Comparison of ENCODE assay signal across 16 cellular contexts in genomic region chr6:45924763-45925342, GRCh38.
DNase-seq lines count a peak whose midpoint lies in the region; ATAC-seq and TF ChIP-seq lines count a peak whose summit lies in the region.
"Had no signal": no experiment of that assay in that cellular context is flagged by ENCODE, and none has a peak within 500 bp of the region (broad histone marks: within the 10 kb centered on the region; RNA-seq: fewer than 3 reads in every experiment).

No MANE protein-coding gene starts in this region.

- H3K4me1 ChIP-seq in SK-N-SH (ENCODE audit: control insufficient read depth in 1 of 2, insufficient read depth in 2 of 2, low read depth in 1 of 2, low read length in 1 of 2) (0 out of 4 replicates have a peak, but pooled peaks cover 0 to 6% of the 10 kb centered on the region in 2 experiments), uterus (no peaks in the 10 kb centered on the region)

- H4K20me1 ChIP-seq in SK-N-SH (ENCODE audit: insufficient read depth), result no peaks in the 10 kb centered on the region

- CTCF ChIA-PET in activated CD4-positive, alpha-beta memory T cell treated with anti-CD3 and anti-CD28 coated beads for 36 hours (lab: Charles Lee), result interaction anchor here (0.7 to 4.0 kb wide), 6 partner anchors 210 to 1449 kb away, joined by 3 to 35 read pairs (median 3); no protein-coding TSS in a partner anchor
- CTCF ChIA-PET in activated CD4-positive, alpha-beta memory T cell treated with anti-CD3 and anti-CD28 coated beads, Interleukin-2, amount 10 ng/mL, durations not matched to agents 7 days and 5 days (lab: Charles Lee), result interaction anchor here (1.3 to 5.2 kb wide), 4 partner anchors 89 to 1449 kb away, joined by 4 to 36 read pairs (median 6); no protein-coding TSS in a partner anchor
- CTCF ChIA-PET in SK-N-SH (lab: Yijun Ruan, JAX), result interaction anchor here (1.4 kb wide), 1 partner anchor 1449 kb away, joined by 5 read pairs; no protein-coding TSS in a partner anchor

- POLR2A ChIA-PET in activated CD4-positive, alpha-beta memory T cell treated with anti-CD3 and anti-CD28 coated beads for 36 hours (lab: Charles Lee), result interaction anchor here (0.6 to 5.3 kb wide), 8 partner anchors 89 to 505 kb away, joined by 3 to 51 read pairs (median 6); no protein-coding TSS in a partner anchor
- POLR2A ChIA-PET in activated CD4-positive, alpha-beta memory T cell treated with anti-CD3 and anti-CD28 coated beads, Interleukin-2, amount 10 ng/mL, durations not matched to agents 7 days and 5 days (lab: Charles Lee), result interaction anchor here (0.8 to 2.5 kb wide), 3 partner anchors 88 to 339 kb away, joined by 3 to 9 read pairs (median 3); no protein-coding TSS in a partner anchor
- POLR2A ChIA-PET in SK-N-SH (lab: Yijun Ruan, JAX), result no interaction called here

- DNase-seq in activated CD4-positive, alpha-beta memory T cell treated with anti-CD3 and anti-CD28 coated beads for 36 hours, result no peak
- no peak for DNase-seq in activated CD4-positive, alpha-beta memory T cell treated with anti-CD3 and anti-CD28 coated beads, Interleukin-2, amount 10 ng/mL, durations not matched to agents 7 days and 5 days
- DNase-seq in SK-N-SH (no peak), hepatic stellate cell (ENCODE audit: low spot score) (peak; percentile 22), uterus (no peak), NCI-H774 (lab: John Stamatoyannopoulos, UW) (no peak), left colon (no peak)
- DNase-seq: NCI-H1417, NCI-H1930, NCI-H2171 treated with DMSO at 0.1 percent for 48 hours, NCI-H510A treated with DMSO at 0.1 percent for 48 hours had no signal

- no peak overlapping the region for H3K27ac ChIP-seq in SK-N-SH (ENCODE audit: low read depth in 2 of 2, low read length in 1 of 2)
- H3K27ac ChIP-seq in uterus, result no peak overlapping the region
- H3K27ac ChIP-seq: RWPE1 had no signal

- intact Hi-C loops in activated CD4-positive, alpha-beta memory T cell treated with anti-CD3 and anti-CD28 coated beads for 36 hours (cut with micrococcal nuclease), result loop anchor here (1.0 to 5.0 kb wide), 19 partner anchors 86 to 1282 kb away; partner anchors contain the start of gene SUPT3H
- intact Hi-C loops in uterus (cut with DNase I; ENCODE audit: low total_unique reads), result no loop called here
- intact Hi-C loops in left colon (cut with DNase I, micrococcal nuclease), result loop anchor here in 1 of 2 donors (10.0 kb wide), 1 partner anchor 1270 kb away; no protein-coding TSS in a partner anchor

- H3K27me3 ChIP-seq in SK-N-SH (ENCODE audit: insufficient read depth) (no peaks in the 10 kb centered on the region), uterus (no peaks in the 10 kb centered on the region)

- no peaks in the 10 kb centered on the region for H3K79me2 ChIP-seq in SK-N-SH (ENCODE audit: insufficient read depth)

- no peaks in the 10 kb centered on the region for H3K9me2 ChIP-seq in SK-N-SH

- H3K4me2 ChIP-seq in SK-N-SH, result peak overlapping the region; percentile 33; the same call in 1 of the 2 replicates

- no peak overlapping the region for H3K4me3 ChIP-seq in SK-N-SH (ENCODE audit: low read depth in 2 of 2, low read length in 1 of 2)
- no peak overlapping the region for H3K4me3 ChIP-seq in uterus
- H3K4me3 ChIP-seq: HAP-1 had no signal

- peaks cover 1% of the 10 kb centered on the region for H3K36me3 Mint-ChIP-seq in activated CD4-positive, alpha-beta memory T cell treated with anti-CD3 and anti-CD28 coated beads for 36 hours
- H3K36me3 Mint-ChIP-seq in activated CD4-positive, alpha-beta memory T cell treated with anti-CD3 and anti-CD28 coated beads, Interleukin-2, amount 10 ng/mL, durations not matched to agents 7 days and 5 days (ENCODE audit: low read depth), result no peaks in the 10 kb centered on the region
- H3K36me3 Mint-ChIP-seq in stimulated activated memory B cell treated with anti-CD40 and anti-IgM and Interleukin-4, amounts not matched to agents 10 μg/mL and 1 μg/mL and 100 μg/mL, for 72 hours, result no peaks in the 10 kb centered on the region
- H3K36me3 Mint-ChIP-seq: CD14-positive monocyte had no signal

- no peak for ATAC-seq in stimulated activated memory B cell treated with anti-CD40 and anti-IgM and Interleukin-4, amounts not matched to agents 10 μg/mL and 1 μg/mL and 100 μg/mL, for 72 hours
- no peak for ATAC-seq in left colon
- ATAC-seq: HepG2 had no signal

- peaks cover 52% of the 10 kb centered on the region for H3K4me1 Mint-ChIP-seq in activated CD4-positive, alpha-beta memory T cell treated with anti-CD3 and anti-CD28 coated beads for 36 hours (ENCODE audit: low read depth)
- peaks cover 56% of the 10 kb centered on the region for H3K4me1 Mint-ChIP-seq in activated CD4-positive, alpha-beta memory T cell treated with anti-CD3 and anti-CD28 coated beads, Interleukin-2, amount 10 ng/mL, durations not matched to agents 7 days and 5 days
- H3K4me1 Mint-ChIP-seq in stimulated activated memory B cell treated with anti-CD40 and anti-IgM and Interleukin-4, amounts not matched to agents 10 μg/mL and 1 μg/mL and 100 μg/mL, for 72 hours, result peaks cover 32% of the 10 kb centered on the region

- H3F3A ChIP-seq in SK-N-SH (replicated peaks; ENCODE audit: insufficient read depth), result no peaks in the 10 kb centered on the region

- peak overlapping the region; percentile 64; the same call in 1 of the 2 replicates for H2AFZ ChIP-seq in SK-N-SH (ENCODE audit: low read depth)

- TF ChIP-seq EP300 in SK-N-SH (IDR thresholded peaks at IDR 0.05; ENCODE audit: borderline replicate concordance in 1 of 2, low read depth in 1 of 2, low read length in 1 of 2), result no peak

- TF ChIP-seq POLR2A in uterus (IDR thresholded peaks at IDR 0.05), result no peak

- H3K9ac ChIP-seq in SK-N-SH, result no peak overlapping the region

- no peak for TF ChIP-seq RAD21 in SK-N-SH (IDR thresholded peaks at IDR 0.05; ENCODE audit: low read length)

- H3K27me3 Mint-ChIP-seq in activated CD4-positive, alpha-beta memory T cell treated with anti-CD3 and anti-CD28 coated beads for 36 hours, result no peaks in the 10 kb centered on the region
- no peaks in the 10 kb centered on the region for H3K27me3 Mint-ChIP-seq in activated CD4-positive, alpha-beta memory T cell treated with anti-CD3 and anti-CD28 coated beads, Interleukin-2, amount 10 ng/mL, durations not matched to agents 7 days and 5 days
- peaks cover 10% of the 10 kb centered on the region for H3K27me3 Mint-ChIP-seq in stimulated activated memory B cell treated with anti-CD40 and anti-IgM and Interleukin-4, amounts not matched to agents 10 μg/mL and 1 μg/mL and 100 μg/mL, for 72 hours

- H3K9me3 ChIP-seq in SK-N-SH (no peaks in the 10 kb centered on the region), uterus (no peaks in the 10 kb centered on the region)
- H3K9me3 ChIP-seq: HAP-1 had no signal

- H3K36me3 ChIP-seq in SK-N-SH (replicated peaks in 1 of 2; ENCODE audit: control insufficient read depth in 1 of 2, insufficient read depth in 2 of 2, low read length in 1 of 2), result no peaks in the 10 kb centered on the region
- no peaks in the 10 kb centered on the region for H3K36me3 ChIP-seq in uterus
- H3K36me3 ChIP-seq: HAP-1 had no signal

- H3K27ac Mint-ChIP-seq in activated CD4-positive, alpha-beta memory T cell treated with anti-CD3 and anti-CD28 coated beads for 36 hours, result peak overlapping the region; percentile 55
- no peak overlapping the region for H3K27ac Mint-ChIP-seq in activated CD4-positive, alpha-beta memory T cell treated with anti-CD3 and anti-CD28 coated beads, Interleukin-2, amount 10 ng/mL, durations not matched to agents 7 days and 5 days
- peak overlapping the region; percentile 58 for H3K27ac Mint-ChIP-seq in stimulated activated memory B cell treated with anti-CD40 and anti-IgM and Interleukin-4, amounts not matched to agents 10 μg/mL and 1 μg/mL and 100 μg/mL, for 72 hours
- H3K27ac Mint-ChIP-seq: CD14-positive monocyte had no signal

- H3K9me3 Mint-ChIP-seq in activated CD4-positive, alpha-beta memory T cell treated with anti-CD3 and anti-CD28 coated beads for 36 hours, result no peaks in the 10 kb centered on the region
- no peaks in the 10 kb centered on the region for H3K9me3 Mint-ChIP-seq in activated CD4-positive, alpha-beta memory T cell treated with anti-CD3 and anti-CD28 coated beads, Interleukin-2, amount 10 ng/mL, durations not matched to agents 7 days and 5 days
- no peaks in the 10 kb centered on the region for H3K9me3 Mint-ChIP-seq in stimulated activated memory B cell treated with anti-CD40 and anti-IgM and Interleukin-4, amounts not matched to agents 10 μg/mL and 1 μg/mL and 100 μg/mL, for 72 hours

- 15% methylated on average over 6 of the region's 6 CpGs for WGBS in SK-N-SH (ENCODE audit: low lambda C conversion rate)

- no peak overlapping the region for H3K4me3 Mint-ChIP-seq in activated CD4-positive, alpha-beta memory T cell treated with anti-CD3 and anti-CD28 coated beads for 36 hours
- H3K4me3 Mint-ChIP-seq in activated CD4-positive, alpha-beta memory T cell treated with anti-CD3 and anti-CD28 coated beads, Interleukin-2, amount 10 ng/mL, durations not matched to agents 7 days and 5 days, result no peak overlapping the region
- H3K4me3 Mint-ChIP-seq in stimulated activated memory B cell treated with anti-CD40 and anti-IgM and Interleukin-4, amounts not matched to agents 10 μg/mL and 1 μg/mL and 100 μg/mL, for 72 hours, result no peak overlapping the region
- H3K4me3 Mint-ChIP-seq: CD14-positive monocyte had no signal

- TF ChIP-seq CTCF in SK-N-SH (IDR thresholded peaks at IDR 0.05), result no peak
- no peak for TF ChIP-seq CTCF in uterus (IDR thresholded peaks at IDR 0.05)

TF ChIP-seq in SK-N-SH, 30 proteins besides CTCF, POLR2A, EP300 and RAD21:
- TF ChIP-seq ELF1 (IDR thresholded peaks at IDR 0.05) (peak; percentile 60; the same call in 1 of the 2 replicates), PBX3 (IDR thresholded peaks at IDR 0.05) (no peak)
